In genomic region chr10:26858707-26859034, GRCh38 we compare ENCODE assay signal across 9 cellular contexts. TPM values are rescaled to one million over a fixed set of nuclear protein-coding genes. Genes with fewer than 3 reads are reported as not detected.
DNase-seq lines count a peak whose midpoint lies in the region; ATAC-seq and TF ChIP-seq lines count a peak whose summit lies in the region.
"Had no signal": no experiment of that assay in that cellular context is flagged by ENCODE, and none has a peak within 500 bp of the region (broad histone marks: within the 10 kb centered on the region; RNA-seq: fewer than 3 reads in every experiment).

No MANE protein-coding gene starts in this region.

- H3K4me1 Mint-ChIP-seq in MCF 10A (ENCODE audit: insufficient read depth, unreplicated experiment) = peaks cover 23% of the 10 kb centered on the region
- H3K4me1 Mint-ChIP-seq in naive thymus-derived CD4-positive, alpha-beta T cell = peaks cover 29 to 64% (median 52%) of the 10 kb centered on the region in 7 donors

- H2AFZ ChIP-seq in Karpas-422 (ENCODE audit: low read length) = no peak overlapping the region

- H3K27me3 ChIP-seq in BLaER1 (no peaks in the 10 kb centered on the region), Karpas-422 (ENCODE audit: low read length) (no peaks in the 10 kb centered on the region)
- H3K27me3 ChIP-seq in naive thymus-derived CD4-positive, alpha-beta T cell (ENCODE audit: control insufficient read depth in 2 of 2, insufficient read depth in 2 of 2, low read length in 2 of 2) = no peaks in the 10 kb centered on the region

- H3K27ac ChIP-seq in BLaER1 (peak overlapping the region; percentile 95), Karpas-422 (ENCODE audit: low read length) (peak overlapping the region; percentile 92)
- H3K27ac ChIP-seq in naive thymus-derived CD4-positive, alpha-beta T cell (ENCODE audit: low read depth, low read length) = peak overlapping the region; percentile 96

- TF ChIP-seq CTCF in MCF 10A (IDR thresholded peaks at IDR 0.05; ENCODE audit: unreplicated experiment) = no peak

- POLR2A ChIA-PET in MCF 10A (lab: Yijun Ruan, JAX) = interaction anchor here (0.7 to 2.8 kb wide), 7 partner anchors 9 to 162 kb away, joined by 3 to 24 read pairs (median 4); partner anchors contain the start of gene PDSS1
- POLR2A ChIA-PET in naive thymus-derived CD4-positive, alpha-beta T cell (lab: Charles Lee) = interaction anchor here (0.6 kb wide), 1 partner anchor 69 kb away, joined by 3 read pairs; no protein-coding TSS in a partner anchor

- H3K9me3 ChIP-seq in BLaER1 (peaks cover 2% of the 10 kb centered on the region), Karpas-422 (ENCODE audit: low read length) (no peaks in the 10 kb centered on the region)
- no peaks in the 10 kb centered on the region for H3K9me3 ChIP-seq in naive thymus-derived CD4-positive, alpha-beta T cell (ENCODE audit: control insufficient read depth in 2 of 3, low read length in 3 of 3)

- intact Hi-C loops in MCF 10A (cut with micrococcal nuclease) = loop anchor here (1.0 kb wide), 1 partner anchor 132 kb away; no protein-coding TSS in a partner anchor
- intact Hi-C loops in naive thymus-derived CD4-positive, alpha-beta T cell (cut with micrococcal nuclease) = loop anchor here in 1 of 2 donors (2.0 kb wide), 1 partner anchor 14 kb away; no protein-coding TSS in a partner anchor

- BruUV-seq in MCF 10A (replicated peaks; lab: Mats Ljungman, UMichigan) = no TSS peak

- DNase-seq in Karpas-422 = peak; percentile 63
- DNase-seq in MCF 10A (ENCODE audit: unreplicated experiment) = peak; percentile 83
- DNase-seq in naive thymus-derived CD4-positive, alpha-beta T cell = no peak
- DNase-seq in stimulated activated CD4-positive, alpha-beta T cell treated with anti-CD3 and anti-CD28 coated beads, Interleukin-4, amount 100 ng/mL, for 24 hours = no peak
- DNase-seq in pons (ENCODE audit: low spot score) = no peak
- DNase-seq: NCI-H1436 had no signal

- no peaks in the 10 kb centered on the region for H3K27me3 Mint-ChIP-seq in MCF 10A (ENCODE audit: insufficient read depth, unreplicated experiment)
- H3K27me3 Mint-ChIP-seq in naive thymus-derived CD4-positive, alpha-beta T cell = peaks cover 0 to 16% (median 0%) of the 10 kb centered on the region in 5 donors

- H3K4me1 ChIP-seq in BLaER1 (peaks cover 40% of the 10 kb centered on the region), Karpas-422 (ENCODE audit: low read length) (peaks cover 33% of the 10 kb centered on the region)
- peaks cover 34 to 39% of the 10 kb centered on the region in 2 donors for H3K4me1 ChIP-seq in naive thymus-derived CD4-positive, alpha-beta T cell (ENCODE audit: control insufficient read depth in 2 of 2, insufficient read depth in 2 of 2, low read length in 2 of 2)

- no peaks in the 10 kb centered on the region for H3K9me2 ChIP-seq in Karpas-422 (replicated peaks; ENCODE audit: insufficient read depth, low read length)

- peaks cover 70% of the 10 kb centered on the region for H3K79me2 ChIP-seq in Karpas-422 (ENCODE audit: low read length)

- peak overlapping the region; percentile 97 for H3K9ac ChIP-seq in BLaER1
- peak overlapping the region; percentile 99 for H3K9ac ChIP-seq in Karpas-422 (ENCODE audit: low read length)

- peaks cover 18% of the 10 kb centered on the region for H3K36me3 ChIP-seq in BLaER1
- no peaks in the 10 kb centered on the region for H3K36me3 ChIP-seq in Karpas-422 (ENCODE audit: insufficient read depth, low read length)
- peaks cover 0 to 4% (median 0%) of the 10 kb centered on the region in 3 experiments for H3K36me3 ChIP-seq in naive thymus-derived CD4-positive, alpha-beta T cell (ENCODE audit: control insufficient read depth in 2 of 3, insufficient read depth in 3 of 3, low read length in 3 of 3)

- H4K20me1 ChIP-seq in BLaER1 (peaks cover 66% of the 10 kb centered on the region), Karpas-422 (ENCODE audit: insufficient read depth, low read depth, low read length) (peaks cover 16% of the 10 kb centered on the region; the same call in 1 of the 2 replicates)

- peak overlapping the region; percentile 95 for H3K27ac Mint-ChIP-seq in MCF 10A (ENCODE audit: low read depth, unreplicated experiment)
- H3K27ac Mint-ChIP-seq in naive thymus-derived CD4-positive, alpha-beta T cell = peak overlapping the region; percentile 36 to 100 (median 93)

- H3K9me3 Mint-ChIP-seq in MCF 10A (ENCODE audit: unreplicated experiment) = no peaks in the 10 kb centered on the region
- peaks cover 0 to 4% (median 0%) of the 10 kb centered on the region in 11 donors for H3K9me3 Mint-ChIP-seq in naive thymus-derived CD4-positive, alpha-beta T cell

- no peak for ATAC-seq in naive thymus-derived CD4-positive, alpha-beta T cell
- ATAC-seq in GM21515 (IDR thresholded peaks at IDR 0.05; ENCODE audit: unreplicated experiment) = no peak
- ATAC-seq in HG02970 (IDR thresholded peaks at IDR 0.05; ENCODE audit: low FRiP score, unreplicated experiment) = no peak

- H3K4me3 ChIP-seq in BLaER1 (peak overlapping the region; percentile 94), Karpas-422 (ENCODE audit: low read length) (peak overlapping the region; percentile 94)
- peak overlapping the region; percentile 80 for H3K4me3 ChIP-seq in naive thymus-derived CD4-positive, alpha-beta T cell (ENCODE audit: low read length)

- H3K4me2 ChIP-seq in BLaER1 = peak overlapping the region; percentile 93
- peak overlapping the region; percentile 90 for H3K4me2 ChIP-seq in Karpas-422 (ENCODE audit: low read depth, low read length, poor library complexity, severe bottlenecking)

- no peaks in the 10 kb centered on the region for H3K36me3 Mint-ChIP-seq in MCF 10A (ENCODE audit: insufficient read depth, unreplicated experiment)
- H3K36me3 Mint-ChIP-seq in naive thymus-derived CD4-positive, alpha-beta T cell = peaks cover 0 to 8% (median 7%) of the 10 kb centered on the region in 5 donors

- peak overlapping the region; percentile 91 for H3K4me3 Mint-ChIP-seq in MCF 10A (ENCODE audit: unreplicated experiment)
- peak overlapping the region; percentile 88 to 100 (median 97) for H3K4me3 Mint-ChIP-seq in naive thymus-derived CD4-positive, alpha-beta T cell

- CTCF ChIA-PET in MCF 10A (lab: Yijun Ruan, JAX) = interaction anchor here (0.6 kb wide), 1 partner anchor 133 kb away, joined by 3 read pairs; no protein-coding TSS in a partner anchor
- CTCF ChIA-PET in naive thymus-derived CD4-positive, alpha-beta T cell (lab: Charles Lee) = no interaction called here

RNA-seq across cellular contexts. Expression of gene ABI1, which starts 2.1 kb away (rescaled TPM):
- 46.0 and 79.8 TPM in 2 replicates for total RNA-seq in Karpas-422 (2014; rRNA removed; shearing (Covaris generic); ENCODE audit: low replicate concordance)
- 43.0 and 53.0 TPM in 2 replicates for total RNA-seq in MCF 10A (2022)
- total RNA-seq in naive thymus-derived CD4-positive, alpha-beta T cell = 10 to 100 TPM; 61.9 to 73.7 (median 65.4) TPM
- 10 to 100 TPM; 66.0 to 71.0 TPM for polyA plus RNA-seq in naive thymus-derived CD4-positive, alpha-beta T cell

Comparison
In these comparisons a context has a peak if more than half of its experiments do, and no peak if none do; other contexts are left out.
1. DNase-seq: peak in Karpas-422 (single experiment) and MCF 10A (single experiment); none in naive thymus-derived CD4-positive, alpha-beta T cell (0 of 9), stimulated activated CD4-positive, alpha-beta T cell treated with anti-CD3 and anti-CD28 coated beads, Interleukin-4, amount 100 ng/mL, for 24 hours (single experiment) and pons (single experiment).
2. Peak in every context shown above with its lines, with median percentiles within 50 percentile points of each other: H3K27ac ChIP-seq and H3K4me3 ChIP-seq.